ENCODE assay signal across 11 cellular contexts in genomic region chr3:183100376-183100775, GRCh38. TPM values are rescaled to one million over a fixed set of nuclear protein-coding genes. Genes with fewer than 3 reads are reported as not detected.
DNase-seq lines count a peak whose midpoint lies in the region; ATAC-seq and TF ChIP-seq lines count a peak whose summit lies in the region.
"Had no signal": no experiment of that assay in that cellular context is flagged by ENCODE, and none has a peak within 500 bp of the region (broad histone marks: within the 10 kb centered on the region; RNA-seq: fewer than 3 reads in every experiment).

No MANE protein-coding gene starts in this region.

- H3K27ac ChIP-seq in heart left ventricle (peak overlapping the region in 7 of 12 donors; percentile 55 to 92 (median 85)), adrenal gland (peak overlapping the region in 4 of 5 donors; percentile 74 to 93 (median 80)), upper lobe of right lung (peak overlapping the region; percentile 75)

- H3K36me3 ChIP-seq in heart left ventricle (no peaks in the 10 kb centered on the region), adrenal gland (replicated peaks in 1 of 2) (no peaks in the 10 kb centered on the region), upper lobe of right lung (no peaks in the 10 kb centered on the region)
- H3K36me3 ChIP-seq: ovary had no signal

- H3K9me3 ChIP-seq in heart left ventricle (no peaks in the 10 kb centered on the region), adrenal gland (replicated peaks in 1 of 3) (no peaks in the 10 kb centered on the region), upper lobe of right lung (no peaks in the 10 kb centered on the region)
- H3K9me3 ChIP-seq: ovary had no signal

- H3K4me3 Mint-ChIP-seq in mesothelial cell of epicardium: no peak overlapping the region

- H3K4me1 Mint-ChIP-seq in mesothelial cell of epicardium: peaks cover 36% of the 10 kb centered on the region

- H3K4me1 ChIP-seq in heart left ventricle (peaks cover 0 to 25% (median 12%) of the 10 kb centered on the region in 12 donors), adrenal gland (replicated peaks in 1 of 2) (peaks cover 4 to 17% of the 10 kb centered on the region in 2 donors), upper lobe of right lung (peaks cover 19% of the 10 kb centered on the region)

- H3K4me3 ChIP-seq in heart left ventricle: no peak overlapping the region
- no peak overlapping the region for H3K4me3 ChIP-seq in adrenal gland
- H3K4me3 ChIP-seq in upper lobe of right lung: no peak overlapping the region

- TF ChIP-seq POLR2A in heart left ventricle (IDR thresholded peaks at IDR 0.05): no peak
- TF ChIP-seq POLR2A in adrenal gland (IDR thresholded peaks at IDR 0.05): no peak

- H3K27ac Mint-ChIP-seq in mesothelial cell of epicardium: peak overlapping the region; percentile 93

- TF ChIP-seq CTCF in heart left ventricle (IDR thresholded peaks at IDR 0.05) (no peak), adrenal gland (IDR thresholded peaks at IDR 0.05) (no peak), mesothelial cell of epicardium (IDR thresholded peaks at IDR 0.05; ENCODE audit: unreplicated experiment) (no peak), upper lobe of right lung (IDR thresholded peaks at IDR 0.05) (no peak)

- H3K27me3 Mint-ChIP-seq in mesothelial cell of epicardium (ENCODE audit: low read depth): no peaks in the 10 kb centered on the region

- H3K36me3 Mint-ChIP-seq in mesothelial cell of epicardium: peaks cover 15% of the 10 kb centered on the region

- 61 to 87% (median 74%) methylated on average over 5 to 6 of the region's 6 CpGs for WGBS in heart left ventricle, 4 donors
- 63 to 83% (median 76%) methylated on average over 5 to 6 of the region's 6 CpGs for WGBS in adrenal gland, 4 donors

- no peaks in the 10 kb centered on the region for H3K9me3 Mint-ChIP-seq in mesothelial cell of epicardium

- ATAC-seq in heart left ventricle: no peak
- ATAC-seq in left cardiac atrium: no peak
- ATAC-seq in upper lobe of right lung: no peak
- no peak for ATAC-seq in HG03139 (IDR thresholded peaks at IDR 0.05; ENCODE audit: unreplicated experiment)
- no peak for ATAC-seq in HG03439 (IDR thresholded peaks at IDR 0.05; ENCODE audit: unreplicated experiment)

- DNase-seq in heart left ventricle (no peak), left cardiac atrium (no peak), adrenal gland (no peak), mesothelial cell of epicardium (ENCODE audit: low spot score in 2 of 2, unreplicated experiment in 2 of 2) (no peak), upper lobe of right lung (no peak), pons (ENCODE audit: low spot score) (no peak)
- DNase-seq: NCI-H1092 treated with DMSO at 0.1 percent for 48 hours, SHP77 treated with DMSO at 0.1 percent for 48 hours had no signal

- intact Hi-C loops in heart left ventricle (cut with DNase I) (no loop called here), left cardiac atrium (cut with DNase I) (loop anchor here in 1 of 2 donors (5.0 kb wide), 1 partner anchor 308 kb away; the partner anchor contains the start of gene ATP11B), adrenal gland (cut with DNase I) (no loop called here), upper lobe of right lung (cut with DNase I) (no loop called here)

- no peaks in the 10 kb centered on the region for H3K27me3 ChIP-seq in heart left ventricle
- H3K27me3 ChIP-seq in adrenal gland: no peaks in the 10 kb centered on the region
- no peaks in the 10 kb centered on the region for H3K27me3 ChIP-seq in upper lobe of right lung
- H3K27me3 ChIP-seq: ovary had no signal

RNA-seq across cellular contexts. Expression of gene MCCC1, which starts 1.1 kb away (rescaled TPM):
- total RNA-seq in heart left ventricle (10 to 100 TPM; 33.0 to 58.4 (median 50.9) TPM), left cardiac atrium (10 to 100 TPM; 27.6 to 34.4 TPM), adrenal gland (100 to 1,000 TPM in 1 of 8 donors, 10 to 100 TPM in 7; 40.9 to 137 (median 53.5) TPM), mesothelial cell of epicardium (36.4 to 39.0 TPM (median 37.3 TPM) in 3 replicates), upper lobe of right lung (61.4 TPM)
- polyA plus RNA-seq in heart left ventricle (10 to 100 TPM; 32.8 to 47.5 TPM), adrenal gland (10 to 100 TPM; 47.8 to 65.7 (median 50.6) TPM)
